ENCODE assay signal across 9 cellular contexts in the genomic region with DNA sequence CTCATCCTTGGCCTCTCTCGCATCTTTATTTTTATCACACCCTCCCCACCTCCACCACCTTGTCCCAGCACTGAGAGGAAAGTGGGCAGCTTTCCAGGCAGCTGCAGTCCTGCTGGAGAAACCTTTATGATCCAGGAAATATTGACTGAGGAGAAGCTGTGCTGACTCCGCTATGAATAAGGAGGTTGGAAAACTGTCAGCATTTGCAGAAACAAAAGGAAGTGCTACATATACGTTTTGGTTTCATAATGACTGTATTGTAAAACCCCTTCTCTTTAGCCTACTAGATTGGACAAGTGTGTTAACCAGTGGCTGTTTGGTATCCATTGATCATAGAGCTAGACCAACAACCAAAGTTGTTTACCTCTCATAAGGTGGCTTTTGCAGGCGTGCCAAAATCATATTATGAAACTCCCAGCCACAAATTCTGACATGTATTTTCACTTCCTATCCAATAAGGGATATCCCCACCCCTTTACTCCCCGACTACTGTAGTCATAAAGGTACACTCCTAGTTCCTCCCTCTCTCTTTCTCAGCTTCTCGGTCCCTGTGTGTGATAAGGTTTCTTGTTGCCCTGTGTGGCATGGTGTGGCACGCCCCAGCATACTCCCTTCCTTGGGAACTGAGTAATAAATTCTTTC.
A peak's percentile ranks its signal among the peaks of the same experiment; 100 is the strongest.
DNase-seq lines count a peak whose midpoint lies in the region; ATAC-seq and TF ChIP-seq lines count a peak whose summit lies in the region.
"Had no signal": no experiment of that assay in that cellular context is flagged by ENCODE, and none has a peak within 500 bp of the region (broad histone marks: within the 10 kb centered on the region; RNA-seq: fewer than 3 reads in every experiment).

No MANE protein-coding gene starts in this region.

- no peaks in the 10 kb centered on the region for H3K27me3 ChIP-seq in RWPE2 (ENCODE audit: insufficient read depth, poor library complexity, severe bottlenecking)
- H3K27me3 ChIP-seq in BE2C, result no peaks in the 10 kb centered on the region

- H3K27ac ChIP-seq in RWPE2 (ENCODE audit: poor library complexity, severe bottlenecking), result no peak overlapping the region

- H3K4me1 ChIP-seq in RWPE2 (ENCODE audit: insufficient read depth, poor library complexity, severe bottlenecking) (peaks cover 3% of the 10 kb centered on the region), BE2C (no peaks in the 10 kb centered on the region)

- intact Hi-C loops in Right ventricle myocardium inferior (cut with DNase I) (loop anchor here (10.0 kb wide), 1 partner anchor 212 kb away; a partner anchor contains a TSS), left cardiac atrium (cut with DNase I) (loop anchor here in 1 of 2 donors (10.0 kb wide), 1 partner anchor 212 kb away; a partner anchor contains a TSS)

- H3K36me3 ChIP-seq in RWPE2 (ENCODE audit: low read depth), result no peaks in the 10 kb centered on the region
- no peaks in the 10 kb centered on the region for H3K36me3 ChIP-seq in BE2C

- TF ChIP-seq CTCF in RWPE2 (IDR thresholded peaks at IDR 0.05; ENCODE audit: poor library complexity, severe bottlenecking) (no peak), BE2C (IDR thresholded peaks at IDR 0.05; ENCODE audit: low read depth, low read length) (no peak)

- H3K9me3 ChIP-seq in RWPE2 (ENCODE audit: severe bottlenecking) (no peaks in the 10 kb centered on the region), BE2C (no peaks in the 10 kb centered on the region)

- no peak overlapping the region for H3K4me3 ChIP-seq in RWPE2 (ENCODE audit: severe bottlenecking)
- no peak overlapping the region for H3K4me3 ChIP-seq in BE2C (ENCODE audit: low read depth, low read length)

- DNase-seq in Right ventricle myocardium inferior (ENCODE audit: missing footprints) (no peak), left cardiac atrium (no peak), RWPE2 (ENCODE audit: low spot score) (no peak), kidney tubule cell (ENCODE audit: low spot score) (peak; percentile 27), BE2C (no peak), SHP77 (lab: John Stamatoyannopoulos, UW) (no peak)
- no peak for DNase-seq in effector CD8-positive, alpha-beta T cell (lab: John Stamatoyannopoulos, UW)
- DNase-seq: DND-41 had no signal

- ATAC-seq in Right ventricle myocardium inferior (peak; percentile 39), left cardiac atrium (no peak), HG03064 (IDR thresholded peaks at IDR 0.05; ENCODE audit: low read depth, unreplicated experiment) (peak; percentile 96), RWPE2 (ENCODE audit: low read depth) (0 out of 3 replicates have a peak, but pooled peaks have one; percentile 33)

Comparison
In these comparisons a context has a peak if more than half of its experiments do, and no peak if none do; other contexts are left out.
1. ATAC-seq: peak in Right ventricle myocardium inferior (single experiment), HG03064 (single experiment) and RWPE2 (single experiment); none in left cardiac atrium (0 of 2).